17 cellular contexts compared by ENCODE assay signal in genomic region chr3:188133219-188133618, GRCh38. TPM values are rescaled to one million over a fixed set of nuclear protein-coding genes. Genes with fewer than 3 reads are reported as not detected.
DNase-seq lines count a peak whose midpoint lies in the region; ATAC-seq lines count a peak whose summit lies in the region.
"Had no signal": no experiment of that assay in that cellular context is flagged by ENCODE, and none has a peak within 500 bp of the region (broad histone marks: within the 10 kb centered on the region; RNA-seq: fewer than 3 reads in every experiment).

No MANE protein-coding gene starts in this region.

- H3K4me1 Mint-ChIP-seq in naive thymus-derived CD8-positive, alpha-beta T cell = peaks cover 0 to 14% (median 10%) of the 10 kb centered on the region in 4 donors

- H3K27me3 Mint-ChIP-seq in naive thymus-derived CD8-positive, alpha-beta T cell = no peaks in the 10 kb centered on the region
- H3K27me3 Mint-ChIP-seq: effector memory CD8-positive, alpha-beta T cell had no signal

- no peak overlapping the region for H3K4me3 ChIP-seq in MG63
- H3K4me3 ChIP-seq: A549, GM23338 had no signal

- no peak overlapping the region for H3K27ac Mint-ChIP-seq in activated naive CD4-positive, alpha-beta T cell treated with anti-CD3 and anti-CD28 coated beads, Interleukin-2, amount 50 U/mL, for 72 hours
- no peak overlapping the region for H3K27ac Mint-ChIP-seq in naive thymus-derived CD8-positive, alpha-beta T cell
- H3K27ac Mint-ChIP-seq: effector memory CD8-positive, alpha-beta T cell; GM23338; type B pancreatic cell had no signal

- H3K27me3 ChIP-seq in MG63 = no peaks in the 10 kb centered on the region

- POLR2A ChIA-PET in naive thymus-derived CD8-positive, alpha-beta T cell (lab: Charles Lee) = no interaction called here

- peaks cover 0 to 6% of the 10 kb centered on the region in 2 donors for H3K9me3 Mint-ChIP-seq in activated naive CD4-positive, alpha-beta T cell treated with anti-CD3 and anti-CD28 coated beads, Interleukin-2, amount 50 U/mL, for 72 hours
- H3K9me3 Mint-ChIP-seq in naive thymus-derived CD8-positive, alpha-beta T cell = peaks cover 0 to 3% (median 0%) of the 10 kb centered on the region in 9 donors
- H3K9me3 Mint-ChIP-seq: effector memory CD8-positive, alpha-beta T cell; GM23338 had no signal

- ATAC-seq in activated naive CD4-positive, alpha-beta T cell treated with anti-CD3 and anti-CD28 coated beads, Interleukin-2, amount 50 U/mL, for 72 hours = peak; percentile 51 to 82
- ATAC-seq in Right ventricle myocardium inferior = no peak
- ATAC-seq in naive thymus-derived CD8-positive, alpha-beta T cell = no peak
- ATAC-seq: A549; effector memory CD8-positive, alpha-beta T cell; GM23338; SK-N-SH treated with all-trans-retinoic acid at 6 μM for 48 hours had no signal

- intact Hi-C loops in Right ventricle myocardium inferior (cut with DNase I) = no loop called here

- H3K36me3 Mint-ChIP-seq in activated naive CD4-positive, alpha-beta T cell treated with anti-CD3 and anti-CD28 coated beads, Interleukin-2, amount 50 U/mL, for 72 hours = peaks cover 0 to 11% of the 10 kb centered on the region in 2 donors
- H3K36me3 Mint-ChIP-seq in naive thymus-derived CD8-positive, alpha-beta T cell = no peaks in the 10 kb centered on the region
- H3K36me3 Mint-ChIP-seq: type B pancreatic cell had no signal

- no peak overlapping the region for H3K4me3 Mint-ChIP-seq in naive thymus-derived CD8-positive, alpha-beta T cell
- H3K4me3 Mint-ChIP-seq: effector memory CD8-positive, alpha-beta T cell; GM23338; type B pancreatic cell had no signal

- no peaks in the 10 kb centered on the region for H3K36me3 ChIP-seq in MG63

- H3K9me3 ChIP-seq in MG63 = no peaks in the 10 kb centered on the region
- H3K9me3 ChIP-seq: A549, Caco-2 had no signal

- DNase-seq in activated naive CD4-positive, alpha-beta T cell treated with anti-CD3 and anti-CD28 coated beads, Interleukin-2, amount 50 U/mL, for 72 hours (ENCODE audit: low spot score in 2 of 2) = no peak
- DNase-seq in activated naive CD4-positive, alpha-beta T cell treated with anti-CD3 and anti-CD28 coated beads, Interleukin-2, amount 50 U/mL, for 16 hours = no peak
- DNase-seq in MG63 (peak; percentile 16), fibroblast of peridontal ligament (ENCODE audit: extremely low read depth) (peak; percentile 92), stromal cell of bone marrow (ENCODE audit: low read depth) (peak; percentile 56), Right ventricle myocardium inferior (ENCODE audit: missing footprints) (no peak)
- no peak for DNase-seq in stimulated activated CD4-positive, alpha-beta T cell treated with anti-CD3 and anti-CD28 coated beads, Interleukin-1b, Interleukin-23, amount 100 ng/mL, for 48 hours
- DNase-seq in naive thymus-derived CD8-positive, alpha-beta T cell = no peak
- DNase-seq: activated T-cell treated with anti-CD3 and anti-CD28 coated beads for 4 hours; Caco-2; effector memory CD8-positive, alpha-beta T cell; hypothalamus; NCI-H1048 had no signal

RNA-seq across cellular contexts. Expression of gene LPP, which starts 20.7 kb away (rescaled TPM):
- 10 to 100 TPM; 52.7 to 53.4 TPM for total RNA-seq in activated naive CD4-positive, alpha-beta T cell treated with anti-CD3 and anti-CD28 coated beads, Interleukin-2, amount 50 U/mL, for 72 hours
- 7.9 and 14.2 TPM in 2 replicates for total RNA-seq in MG63 (2014; rRNA removed; shearing (Covaris generic); ENCODE audit: low replicate concordance)
- total RNA-seq in Right ventricle myocardium inferior = 114 TPM
- 10 to 100 TPM in 1 of 2 experiments, 1 to 10 TPM in 1; 7.7 to 10.3 TPM for total RNA-seq in naive thymus-derived CD8-positive, alpha-beta T cell
- 10 to 100 TPM in 1 of 3 donors, 1 to 10 TPM in 2; 4.9 to 12.5 (median 7.1) TPM for polyA plus RNA-seq in naive thymus-derived CD8-positive, alpha-beta T cell

Comparison
In these comparisons a context has a peak if more than half of its experiments do, and no peak if none do; other contexts are left out.
1. ATAC-seq: peak in activated naive CD4-positive, alpha-beta T cell treated with anti-CD3 and anti-CD28 coated beads, Interleukin-2, amount 50 U/mL, for 72 hours (2 of 2); none in Right ventricle myocardium inferior (single experiment) and naive thymus-derived CD8-positive, alpha-beta T cell (0 of 2).
2. DNase-seq: peak in MG63 (single experiment), fibroblast of peridontal ligament (single experiment) and stromal cell of bone marrow (single experiment); none in activated naive CD4-positive, alpha-beta T cell treated with anti-CD3 and anti-CD28 coated beads, Interleukin-2, amount 50 U/mL, for 72 hours (0 of 2), activated naive CD4-positive, alpha-beta T cell treated with anti-CD3 and anti-CD28 coated beads, Interleukin-2, amount 50 U/mL, for 16 hours (single experiment), stimulated activated CD4-positive, alpha-beta T cell treated with anti-CD3 and anti-CD28 coated beads, Interleukin-1b, Interleukin-23, amount 100 ng/mL, for 48 hours (single experiment), Right ventricle myocardium inferior (single experiment) and naive thymus-derived CD8-positive, alpha-beta T cell (0 of 10).